Comparison of ENCODE assay signal across 29 cellular contexts in genomic region chr1:3749512-3749911, GRCh38. TPM values are rescaled to one million over a fixed set of nuclear protein-coding genes. Genes with fewer than 3 reads are reported as not detected.
A peak's percentile ranks its signal among the peaks of the same experiment; 100 is the strongest.
DNase-seq lines count a peak whose midpoint lies in the region; ATAC-seq and TF ChIP-seq lines count a peak whose summit lies in the region.
"Had no signal": no experiment of that assay in that cellular context is flagged by ENCODE, and none has a peak within 500 bp of the region (broad histone marks: within the 10 kb centered on the region; RNA-seq: fewer than 3 reads in every experiment).

No MANE protein-coding gene starts in this region.

- POLR2A ChIA-PET in WTC11 (lab: Charles Lee) = no interaction called here

- H2BK5ac ChIP-seq in mesenchymal stem cell (ENCODE audit: low read depth, low read length, poor library complexity, severe bottlenecking) = no peak overlapping the region

- H3K4me3 ChIP-seq in osteoblast (ENCODE audit: insufficient read depth, low read length) = no peak overlapping the region
- H3K4me3 ChIP-seq in mesenchymal stem cell (ENCODE audit: insufficient read depth in 1 of 2, low read depth in 1 of 2, low read length in 2 of 2) = no peak overlapping the region
- H3K4me3 ChIP-seq: BLaER1, GM12878 had no signal

- H3K4me1 ChIP-seq in osteoblast (ENCODE audit: insufficient read depth, low read length) (peaks cover 12% of the 10 kb centered on the region), mesenchymal stem cell (ENCODE audit: control insufficient read depth, insufficient read depth, low read depth, low read length) (peaks cover 25% of the 10 kb centered on the region)
- H3K4me1 ChIP-seq: BE2C had no signal

- H3K36me3 ChIP-seq in osteoblast (ENCODE audit: insufficient read depth, low read length) = no peaks in the 10 kb centered on the region
- peaks cover 0 to 3% of the 10 kb centered on the region in 2 experiments for H3K36me3 ChIP-seq in mesenchymal stem cell (ENCODE audit: control insufficient read depth in 1 of 2, insufficient read depth in 2 of 2, low read depth in 1 of 2, low read length in 2 of 2)
- H3K36me3 ChIP-seq: BE2C, BLaER1 had no signal

- H4K91ac ChIP-seq in mesenchymal stem cell (ENCODE audit: low read length) = no peak overlapping the region

- ATAC-seq in WTC11 = no peak
- ATAC-seq: GM12878 had no signal

- H3K4me3 Mint-ChIP-seq in nephron (no peak overlapping the region), WTC11 (no peak overlapping the region)
- H3K4me3 Mint-ChIP-seq: CD14-positive monocyte; CD4-positive, alpha-beta memory T cell had no signal

- H3K4me2 ChIP-seq in osteoblast (ENCODE audit: insufficient read depth, low read length) (no peak overlapping the region), mesenchymal stem cell (ENCODE audit: low read length, poor library complexity, severe bottlenecking) (no peak overlapping the region)
- H3K4me2 ChIP-seq: BLaER1 had no signal

- no peaks in the 10 kb centered on the region for H3K79me2 ChIP-seq in osteoblast (ENCODE audit: insufficient read depth, low read length)

- no peak overlapping the region for H3K23ac ChIP-seq in mesenchymal stem cell (ENCODE audit: low read length in 2 of 2)

- no peak overlapping the region for H3K27ac ChIP-seq in osteoblast (ENCODE audit: low read depth, low read length)
- no peak overlapping the region for H3K27ac ChIP-seq in mesenchymal stem cell (ENCODE audit: low read length, poor library complexity, severe bottlenecking)
- H3K27ac ChIP-seq: BLaER1 had no signal

- H2BK15ac ChIP-seq in mesenchymal stem cell (ENCODE audit: low read depth, poor library complexity, severe bottlenecking) = no peak overlapping the region

- H3K27ac Mint-ChIP-seq in nephron = peak overlapping the region in 2 of 3 experiments; percentile 15 to 29
- H3K27ac Mint-ChIP-seq in WTC11 = no peak overlapping the region
- H3K27ac Mint-ChIP-seq: CD14-positive monocyte; CD4-positive, alpha-beta memory T cell; CD4-positive, CD25-positive, alpha-beta regulatory T cell had no signal

- H2AK5ac ChIP-seq in mesenchymal stem cell (ENCODE audit: low read length, severe bottlenecking) = no peak overlapping the region

- peaks cover 11% of the 10 kb centered on the region for H3K27me3 Mint-ChIP-seq in nephron (ENCODE audit: low read depth)
- H3K27me3 Mint-ChIP-seq in WTC11 (ENCODE audit: low read depth) = peaks cover 12% of the 10 kb centered on the region
- H3K27me3 Mint-ChIP-seq: CD4-positive, alpha-beta memory T cell had no signal

- H2BK120ac ChIP-seq in mesenchymal stem cell (ENCODE audit: low read depth, low read length) = no peak overlapping the region

- H3K9me3 Mint-ChIP-seq in nephron (no peaks in the 10 kb centered on the region), WTC11 (no peaks in the 10 kb centered on the region)
- H3K9me3 Mint-ChIP-seq: CD4-positive, alpha-beta memory T cell; CD4-positive, CD25-positive, alpha-beta regulatory T cell; CD8-positive, alpha-beta memory T cell had no signal

- H3K36me3 Mint-ChIP-seq in nephron (ENCODE audit: low read depth) (peaks cover 5% of the 10 kb centered on the region), WTC11 (peaks cover 1% of the 10 kb centered on the region; the same call in 1 of the 2 replicates)
- H3K36me3 Mint-ChIP-seq: CD14-positive monocyte; CD4-positive, CD25-positive, alpha-beta regulatory T cell; CD8-positive, alpha-beta memory T cell had no signal

- CTCF ChIA-PET in WTC11 (lab: Charles Lee) = no interaction called here

- H2AFZ ChIP-seq in osteoblast (ENCODE audit: low read length) (no peak overlapping the region), mesenchymal stem cell (ENCODE audit: low read depth, low read length) (no peak overlapping the region)

- H3K14ac ChIP-seq in mesenchymal stem cell (ENCODE audit: low read length in 2 of 2) = no peak overlapping the region

- H3K9ac ChIP-seq in mesenchymal stem cell (ENCODE audit: low read length) = no peak overlapping the region
- H3K9ac ChIP-seq: BLaER1 had no signal

- H4K8ac ChIP-seq in mesenchymal stem cell (ENCODE audit: low read length) = no peak overlapping the region

- H3K79me1 ChIP-seq in mesenchymal stem cell (replicated peaks; ENCODE audit: low read length, poor library complexity, severe bottlenecking) = peaks cover 4% of the 10 kb centered on the region

- H3K18ac ChIP-seq in mesenchymal stem cell (ENCODE audit: low read depth in 1 of 2, low read length in 2 of 2) = no peak overlapping the region

- 75% methylated on average over 4 of the region's 5 CpGs for WGBS in mesenchymal stem cell

- H3K4me1 Mint-ChIP-seq in nephron = peaks cover 25% of the 10 kb centered on the region
- H3K4me1 Mint-ChIP-seq in WTC11 = peaks cover 19% of the 10 kb centered on the region

- H3K9me3 ChIP-seq in osteoblast (ENCODE audit: low read depth, low read length) (no peaks in the 10 kb centered on the region), mesenchymal stem cell (ENCODE audit: control insufficient read depth, low read length) (no peaks in the 10 kb centered on the region)
- H3K9me3 ChIP-seq: BE2C, BLaER1 had no signal

- no peak for TF ChIP-seq CTCF in nephron (IDR thresholded peaks at IDR 0.05; ENCODE audit: unreplicated experiment in 3 of 3)
- no peak for TF ChIP-seq CTCF in osteoblast (IDR thresholded peaks at IDR 0.05; ENCODE audit: extremely low read depth, low read depth, low read length)
- no peak for TF ChIP-seq CTCF in WTC11 (IDR thresholded peaks at IDR 0.05)

- H3K27me3 ChIP-seq in osteoblast (ENCODE audit: insufficient read depth, low read length) (peaks cover 5% of the 10 kb centered on the region), mesenchymal stem cell (ENCODE audit: control insufficient read depth in 1 of 2, insufficient read depth in 1 of 2, low read length in 2 of 2) (peaks cover 25 to 38% of the 10 kb centered on the region in 2 experiments)
- H3K27me3 ChIP-seq: BE2C, BLaER1 had no signal

- H4K20me1 ChIP-seq in osteoblast (ENCODE audit: insufficient read depth, low read length) = peaks cover 3% of the 10 kb centered on the region

- no peak overlapping the region for H2BK12ac ChIP-seq in mesenchymal stem cell (ENCODE audit: low read length in 2 of 2)

- H3K4ac ChIP-seq in mesenchymal stem cell (ENCODE audit: low read depth in 1 of 2, low read length in 2 of 2) = no peak overlapping the region

- DNase-seq in amniotic epithelial cell (ENCODE audit: low read depth) (peak; percentile 60), osteoblast (ENCODE audit: insufficient read length, low spot score, missing footprints) (peak; percentile 25), WTC11 (ENCODE audit: low spot score) (no peak), NCI-H2171 treated with DMSO at 0.1 percent for 48 hours (lab: John Stamatoyannopoulos, UW) (no peak), mesenchymal stem cell (no peak), HPDE6-E6E7 (ENCODE audit: extremely low spot score) (no peak)
- DNase-seq: 8988T; ACHN; BE2C; C1 segment of cervical spinal cord; CD4-positive, alpha-beta memory T cell; CD4-positive, CD25-positive, alpha-beta regulatory T cell; CD8-positive, alpha-beta memory T cell; COR-L47; DMS 273 treated with DMSO at 0.1 percent for 48 hours; DMS153; DMS53; DMS79; DND-41; EL; GDM1 had no signal

TF ChIP-seq in WTC11, 78 proteins besides CTCF, POLR2A, EP300 and RAD21:
- TF ChIP-seq GRHL2 (CRISPR knock-in tag; IDR thresholded peaks at IDR 0.05; ENCODE audit: insufficient replicate concordance, severe bottlenecking) (no peak), ZBTB43 (CRISPR knock-in tag; IDR thresholded peaks at IDR 0.05) (no peak), ATF3 (CRISPR knock-in tag; conservative IDR thresholded peaks at IDR 0.05) (no peak), KAT7 (CRISPR knock-in tag; IDR thresholded peaks at IDR 0.05; ENCODE audit: borderline replicate concordance) (no peak), ZMAT4 (CRISPR knock-in tag; IDR thresholded peaks at IDR 0.05) (no peak), TP53 (CRISPR knock-in tag; IDR thresholded peaks at IDR 0.05) (no peak), IRF1 (CRISPR knock-in tag; IDR thresholded peaks at IDR 0.05) (no peak), ZNF263 (CRISPR knock-in tag; IDR thresholded peaks at IDR 0.05; ENCODE audit: low read depth) (no peak)
TF ChIP-seq in WTC11: peak in this region for 0.

RNA-seq across cellular contexts. Expression of gene CCDC27, which starts 2.7 kb away (rescaled TPM):
- total RNA-seq in osteoblast (not detected in 2 replicates), WTC11 (2021) (0.13 to 0.25 TPM (median 0.23 TPM) in 3 replicates)
- not detected for polyA plus RNA-seq in mesenchymal stem cell (2013, experiment 1 of 2)
- not detected for polyA plus RNA-seq in mesenchymal stem cell (2013, experiment 2 of 2)
- total RNA-seq: A673; CD4-positive, alpha-beta memory T cell; CD4-positive, CD25-positive, alpha-beta regulatory T cell; CD8-positive, alpha-beta memory T cell; Daoy; G401; GM12878 had no signal
- polyA plus RNA-seq: AG04450; CD14-positive monocyte; CD4-positive, alpha-beta memory T cell; CD4-positive, CD25-positive, alpha-beta regulatory T cell; CD8-positive, alpha-beta memory T cell had no signal

RNA-seq across cellular contexts. Expression of gene SMIM1, which starts 23.0 kb away (rescaled TPM):
- not detected in 2 replicates for total RNA-seq in osteoblast
- 10.2 to 11.1 TPM (median 10.3 TPM) in 3 replicates for total RNA-seq in WTC11 (2021)
- 13.1 TPM for polyA plus RNA-seq in mesenchymal stem cell (2013, experiment 1 of 2)
- 13.9 TPM for polyA plus RNA-seq in mesenchymal stem cell (2013, experiment 2 of 2)
- total RNA-seq: Daoy, GM12878 had no signal

RNA-seq across cellular contexts. Expression of gene LRRC47, which starts 46.8 kb away (rescaled TPM):
- 24.5 and 30.0 TPM in 2 replicates for total RNA-seq in osteoblast
- total RNA-seq in WTC11 (2021) = 70.6 to 92.4 TPM (median 71.0 TPM) in 3 replicates
- polyA plus RNA-seq in mesenchymal stem cell (2013, experiment 1 of 2) = 17.1 TPM
- polyA plus RNA-seq in mesenchymal stem cell (2013, experiment 2 of 2) = 18.0 TPM

Comparison
In these comparisons a context has a peak if more than half of its experiments do, and no peak if none do; other contexts are left out.
1. DNase-seq: peak in amniotic epithelial cell (single experiment) and osteoblast (single experiment); none in WTC11 (single experiment), NCI-H2171 treated with DMSO at 0.1 percent for 48 hours (single experiment), mesenchymal stem cell (single experiment) and HPDE6-E6E7 (single experiment).
2. RNA of gene SMIM1, which starts 23.0 kb away (total RNA-seq): 10.2 to 11.1 TPM in WTC11; not detected in osteoblast; every median in the first group is over 10 times any median in the second.